8 cellular contexts compared by ENCODE assay signal in genomic region chr7:132709971-132710567, GRCh38.
DNase-seq lines count a peak whose midpoint lies in the region; ATAC-seq and TF ChIP-seq lines count a peak whose summit lies in the region.

No MANE protein-coding gene starts in this region.

- H3K4me1 ChIP-seq in BE2C (no peaks in the 10 kb centered on the region), vagina (no peaks in the 10 kb centered on the region)

- H3K9me3 ChIP-seq in BE2C, result no peaks in the 10 kb centered on the region
- no peaks in the 10 kb centered on the region for H3K9me3 ChIP-seq in vagina

- H3K36me3 ChIP-seq in BE2C (no peaks in the 10 kb centered on the region), H7 (replicated peaks; ENCODE audit: control insufficient read depth, insufficient read depth, low read length) (no peaks in the 10 kb centered on the region), vagina (no peaks in the 10 kb centered on the region)

- H3K27ac Mint-ChIP-seq in immature natural killer cell, result no peak overlapping the region

- H3K4me1 Mint-ChIP-seq in immature natural killer cell, result no peaks in the 10 kb centered on the region

- no peak overlapping the region for H3K4me3 ChIP-seq in BE2C (ENCODE audit: low read depth, low read length)
- no peak overlapping the region for H3K4me3 ChIP-seq in H7 (ENCODE audit: insufficient read depth, low read depth, low read length)
- H3K4me3 ChIP-seq in WI38 (ENCODE audit: low read depth, low read length), result no peak overlapping the region
- H3K4me3 ChIP-seq in vagina, result no peak overlapping the region

- DNase-seq in BE2C (peak; percentile 52), H7 (peak; percentile 39), immature natural killer cell (peak in 2 of 3 donors; percentile 7 to 10), vagina (ENCODE audit: extremely low spot score in 2 of 2) (no peak), pons (ENCODE audit: low spot score) (no peak)

- no peaks in the 10 kb centered on the region for H3K36me3 Mint-ChIP-seq in immature natural killer cell

- no peak overlapping the region for H3K27ac ChIP-seq in vagina

- no peak overlapping the region for H3K4me3 Mint-ChIP-seq in immature natural killer cell

- TF ChIP-seq POLR2A in vagina (IDR thresholded peaks at IDR 0.05), result no peak

- H3K27me3 Mint-ChIP-seq in immature natural killer cell (ENCODE audit: low read depth in 3 of 3), result no peaks in the 10 kb centered on the region

- TF ChIP-seq CTCF in BE2C (IDR thresholded peaks at IDR 0.05; ENCODE audit: low read depth, low read length) (peak; percentile 68), WI38 (IDR thresholded peaks at IDR 0.05; ENCODE audit: low read depth, low read length) (peak; percentile 52), vagina (IDR thresholded peaks at IDR 0.05) (no peak)

- intact Hi-C loops in vagina (cut with DNase I), result no loop called here

- no peak for ATAC-seq in GM19023 (IDR thresholded peaks at IDR 0.05; ENCODE audit: unreplicated experiment)
- ATAC-seq in GM21381 (IDR thresholded peaks at IDR 0.05; ENCODE audit: unreplicated experiment), result no peak

- H3K27me3 ChIP-seq in BE2C (no peaks in the 10 kb centered on the region), H7 (ENCODE audit: control insufficient read depth, insufficient read depth, low read length) (no peaks in the 10 kb centered on the region), vagina (no peaks in the 10 kb centered on the region)

- H3K9me3 Mint-ChIP-seq in immature natural killer cell, result no peaks in the 10 kb centered on the region

Comparison
In these comparisons a context has a peak if more than half of its experiments do, and no peak if none do; other contexts are left out.
1. DNase-seq: peak in BE2C (single experiment), H7 (single experiment) and immature natural killer cell (2 of 3); none in vagina (0 of 2) and pons (single experiment).
2. CTCF ChIP-seq: peak in BE2C (single experiment) and WI38 (single experiment); none in vagina (0 of 3).